ENCODE assay signal across 21 cellular contexts in genomic region chr3:149653136-149653535, GRCh38. TPM values are rescaled to one million over a fixed set of nuclear protein-coding genes. Genes with fewer than 3 reads are reported as not detected.
DNase-seq lines count a peak whose midpoint lies in the region; ATAC-seq and TF ChIP-seq lines count a peak whose summit lies in the region.
"Had no signal": no experiment of that assay in that cellular context is flagged by ENCODE, and none has a peak within 500 bp of the region (broad histone marks: within the 10 kb centered on the region; RNA-seq: fewer than 3 reads in every experiment).

No MANE protein-coding gene starts in this region.

- H3K4ac ChIP-seq in mesenchymal stem cell (ENCODE audit: low read depth in 1 of 2, low read length in 2 of 2) = no peak overlapping the region
- no peak overlapping the region for H3K4ac ChIP-seq in neuronal stem cell (ENCODE audit: low read length)

- no peak overlapping the region for H3K23ac ChIP-seq in mesenchymal stem cell (ENCODE audit: low read length in 2 of 2)
- H3K23ac ChIP-seq in neuronal stem cell (ENCODE audit: low read depth, low read length, poor library complexity) = no peak overlapping the region

- no peak overlapping the region for H3K4me3 Mint-ChIP-seq in MCF 10A (ENCODE audit: unreplicated experiment)
- H3K4me3 Mint-ChIP-seq: activated T-cell treated with anti-CD3 and anti-CD28 coated beads, Interleukin-2, amount 50 U/mL, for 72 hours; IgD-negative memory B cell; T-helper 2 cell treated with Interferon-gamma antibody and Interleukin-4, amounts not matched to agents 5 μg/mL and 100 μg/mL, for 36 hours had no signal

- no peak overlapping the region for H2BK120ac ChIP-seq in mesenchymal stem cell (ENCODE audit: low read depth, low read length)
- H2BK120ac ChIP-seq in neuronal stem cell (ENCODE audit: low read depth, low read length) = no peak overlapping the region

- H3K27me3 ChIP-seq in breast epithelium (no peaks in the 10 kb centered on the region), mesenchymal stem cell (ENCODE audit: control insufficient read depth in 1 of 2, insufficient read depth in 1 of 2, low read length in 2 of 2) (no peaks in the 10 kb centered on the region), tibial artery (no peaks in the 10 kb centered on the region), neuronal stem cell (ENCODE audit: control insufficient read depth in 3 of 3, insufficient read depth in 3 of 3, low read depth in 1 of 3, low read length in 3 of 3) (peaks cover 0 to 3% (median 0%) of the 10 kb centered on the region in 3 experiments)
- H3K27me3 ChIP-seq: body of pancreas, SJSA1 had no signal

- intact Hi-C loops in breast epithelium (cut with DNase I; ENCODE audit: low total_unique reads) = no loop called here
- intact Hi-C loops in MCF 10A (cut with micrococcal nuclease) = no loop called here
- intact Hi-C loops in tibial artery (cut with DNase I; ENCODE audit: low total_unique reads) = loop anchor here (10.0 kb wide), 1 partner anchor 268 kb away; no protein-coding TSS in a partner anchor

- BruUV-seq in MCF 10A (replicated peaks; lab: Mats Ljungman, UMichigan) = no TSS peak

- TF ChIP-seq POLR2A in breast epithelium (IDR thresholded peaks at IDR 0.05) = no peak

- no peak for TF ChIP-seq CTCF in breast epithelium (IDR thresholded peaks at IDR 0.05)
- no peak for TF ChIP-seq CTCF in MCF 10A (IDR thresholded peaks at IDR 0.05; ENCODE audit: unreplicated experiment)
- no peak for TF ChIP-seq CTCF in coronary artery (IDR thresholded peaks at IDR 0.05)
- no peak for TF ChIP-seq CTCF in tibial artery (IDR thresholded peaks at IDR 0.05)

- H3K4me3 ChIP-seq in breast epithelium (peak overlapping the region in 2 of 3 donors; percentile 78 to 89), coronary artery (peak overlapping the region; percentile 82), mesenchymal stem cell (ENCODE audit: insufficient read depth in 1 of 2, low read depth in 1 of 2, low read length in 2 of 2) (peak overlapping the region in 1 of 2 experiments; percentile 91), tibial artery (peak overlapping the region in 1 of 2 donors; percentile 76), neuronal stem cell (ENCODE audit: low read length in 2 of 2) (no peak overlapping the region)
- H3K4me3 ChIP-seq: body of pancreas, SJSA1 had no signal

- peak overlapping the region; percentile 10 for H3K4me2 ChIP-seq in mesenchymal stem cell (ENCODE audit: low read length, poor library complexity, severe bottlenecking)
- no peak overlapping the region for H3K4me2 ChIP-seq in neuronal stem cell (ENCODE audit: insufficient read depth, low read length, poor library complexity, severe bottlenecking)

- H3K79me1 ChIP-seq in mesenchymal stem cell (replicated peaks; ENCODE audit: low read length, poor library complexity, severe bottlenecking) (no peaks in the 10 kb centered on the region), neuronal stem cell (ENCODE audit: low read depth, low read length) (peaks cover 7% of the 10 kb centered on the region)

- H2AK5ac ChIP-seq in mesenchymal stem cell (ENCODE audit: low read length, severe bottlenecking) (no peak overlapping the region), neuronal stem cell (ENCODE audit: low read depth, low read length) (no peak overlapping the region)

- no CpG with 5 or more reads among the region's 1 CpG for WGBS in mesenchymal stem cell
- WGBS in neuronal stem cell (ENCODE audit: extremely low coverage in 2 of 2, insufficient read length in 2 of 2, insufficient replicate concordance in 1 of 2), 2 donors = no CpG with 5 or more reads among the region's 1 CpG

- H3K27me3 Mint-ChIP-seq in MCF 10A (ENCODE audit: insufficient read depth, unreplicated experiment) = no peaks in the 10 kb centered on the region

- H3K18ac ChIP-seq in mesenchymal stem cell (ENCODE audit: low read depth in 1 of 2, low read length in 2 of 2) (no peak overlapping the region), neuronal stem cell (ENCODE audit: low read length) (no peak overlapping the region)

- peaks cover 31% of the 10 kb centered on the region for H3K36me3 Mint-ChIP-seq in MCF 10A (ENCODE audit: insufficient read depth, unreplicated experiment)

- POLR2A ChIA-PET in MCF 10A (lab: Yijun Ruan, JAX) = interaction anchor here (0.6 to 6.4 kb wide), 6 partner anchors 32 to 82 kb away, joined by 3 to 83 read pairs (median 3); no protein-coding TSS in a partner anchor

- H2BK12ac ChIP-seq in mesenchymal stem cell (ENCODE audit: low read length in 2 of 2) (no peak overlapping the region), neuronal stem cell (ENCODE audit: low read length) (no peak overlapping the region)

- peak overlapping the region; percentile 62 to 99 for H3K27ac ChIP-seq in breast epithelium
- H3K27ac ChIP-seq in coronary artery = peak overlapping the region; percentile 32 to 43
- H3K27ac ChIP-seq in mesenchymal stem cell (ENCODE audit: low read length, poor library complexity, severe bottlenecking) = no peak overlapping the region
- H3K27ac ChIP-seq in tibial artery = peak overlapping the region; percentile 18 to 98
- H3K27ac ChIP-seq in neuronal stem cell (replicated peaks; ENCODE audit: low read length) = no peak overlapping the region

- H4K8ac ChIP-seq in mesenchymal stem cell (ENCODE audit: low read length) = no peak overlapping the region
- H4K8ac ChIP-seq in neuronal stem cell (ENCODE audit: low read depth, low read length) = no peak overlapping the region

- H3K4me1 ChIP-seq in breast epithelium (peaks cover 0 to 13% of the 10 kb centered on the region in 2 donors), mesenchymal stem cell (ENCODE audit: control insufficient read depth, insufficient read depth, low read depth, low read length) (peaks cover 3% of the 10 kb centered on the region), tibial artery (peaks cover 0 to 79% (median 48%) of the 10 kb centered on the region in 4 donors), neuronal stem cell (ENCODE audit: control insufficient read depth in 2 of 2, insufficient read depth in 1 of 2, low read depth in 1 of 2, low read length in 2 of 2) (peaks cover 4 to 6% of the 10 kb centered on the region in 2 donors)

- no peak for DNase-seq in breast epithelium (ENCODE audit: low spot score in 2 of 2)
- no peak for DNase-seq in MCF 10A (ENCODE audit: unreplicated experiment)
- no peak for DNase-seq in coronary artery (ENCODE audit: low spot score)
- no peak for DNase-seq in mesenchymal stem cell
- peak in 1 of 2 donors; percentile 42 for DNase-seq in tibial artery
- no peak for DNase-seq in neuronal stem cell (ENCODE audit: low spot score)
- DNase-seq in H4 (ENCODE audit: low spot score) = no peak
- DNase-seq: 8988T; activated naive CD4-positive, alpha-beta T cell treated with anti-CD3 and anti-CD28 coated beads, Interleukin-2, amount 50 U/mL, for 16 hours; activated T-cell treated with anti-CD3 and anti-CD28 coated beads, Interleukin-2, amount 50 U/mL, for 72 hours; body of pancreas; C1 segment of cervical spinal cord; cortex of kidney; H7; MM.1S; NCI-H1694 treated with DMSO at 0.1 percent for 48 hours; stimulated activated naive CD4-positive, alpha-beta T cell had no signal

- H3K36me3 ChIP-seq in breast epithelium (no peaks in the 10 kb centered on the region), mesenchymal stem cell (ENCODE audit: control insufficient read depth in 1 of 2, insufficient read depth in 2 of 2, low read depth in 1 of 2, low read length in 2 of 2) (peaks cover 14 to 63% of the 10 kb centered on the region in 2 experiments), tibial artery (peaks cover 0 to 6% (median 0%) of the 10 kb centered on the region in 3 donors), neuronal stem cell (replicated peaks in 1 of 2; ENCODE audit: control insufficient read depth in 2 of 2, insufficient read depth in 2 of 2, low read length in 2 of 2) (peaks cover 2 to 65% of the 10 kb centered on the region in 2 donors)

- H2AFZ ChIP-seq in mesenchymal stem cell (ENCODE audit: low read depth, low read length) (no peak overlapping the region), neuronal stem cell (ENCODE audit: low read length) (no peak overlapping the region)

- H2BK15ac ChIP-seq in mesenchymal stem cell (ENCODE audit: low read depth, poor library complexity, severe bottlenecking) (no peak overlapping the region), neuronal stem cell (ENCODE audit: low read length) (no peak overlapping the region)

- ATAC-seq in HG03457 (IDR thresholded peaks at IDR 0.05; ENCODE audit: unreplicated experiment) = no peak
- ATAC-seq: activated T-cell treated with anti-CD3 and anti-CD28 coated beads, Interleukin-2, amount 50 U/mL, for 72 hours; body of pancreas had no signal

- H3K9ac ChIP-seq in mesenchymal stem cell (ENCODE audit: low read length) = peak overlapping the region; percentile 65
- no peak overlapping the region for H3K9ac ChIP-seq in neuronal stem cell (ENCODE audit: low read depth, low read length, poor library complexity)

- H3K4me1 Mint-ChIP-seq in MCF 10A (ENCODE audit: insufficient read depth, unreplicated experiment) = peaks cover 45% of the 10 kb centered on the region

- H3K14ac ChIP-seq in mesenchymal stem cell (ENCODE audit: low read length in 2 of 2) (no peak overlapping the region), neuronal stem cell (ENCODE audit: low read length) (no peak overlapping the region)

- H4K91ac ChIP-seq in mesenchymal stem cell (ENCODE audit: low read length) (no peak overlapping the region), neuronal stem cell (ENCODE audit: low read depth, low read length, poor library complexity) (no peak overlapping the region)

- H3K27ac Mint-ChIP-seq in MCF 10A (ENCODE audit: low read depth, unreplicated experiment) = no peak overlapping the region
- H3K27ac Mint-ChIP-seq: activated T-cell treated with anti-CD3 and anti-CD28 coated beads, Interleukin-2, amount 50 U/mL, for 72 hours; IgD-negative memory B cell; T-helper 2 cell treated with Interferon-gamma antibody and Interleukin-4, amounts not matched to agents 5 μg/mL and 100 μg/mL, for 36 hours had no signal

- H2BK5ac ChIP-seq in mesenchymal stem cell (ENCODE audit: low read depth, low read length, poor library complexity, severe bottlenecking) (no peak overlapping the region), neuronal stem cell (ENCODE audit: low read length) (no peak overlapping the region)

- CTCF ChIA-PET in MCF 10A (lab: Yijun Ruan, JAX) = interaction anchor here (0.6 to 3.4 kb wide), 9 partner anchors 52 to 533 kb away, joined by 3 to 15 read pairs (median 4); no protein-coding TSS in a partner anchor

- H3K9me3 ChIP-seq in breast epithelium (no peaks in the 10 kb centered on the region), mesenchymal stem cell (ENCODE audit: control insufficient read depth, low read length) (no peaks in the 10 kb centered on the region), tibial artery (no peaks in the 10 kb centered on the region), neuronal stem cell (replicated peaks in 1 of 2; ENCODE audit: control insufficient read depth in 2 of 2, insufficient read depth in 1 of 2, low read depth in 1 of 2, low read length in 2 of 2) (peaks cover 0 to 15% of the 10 kb centered on the region in 2 donors)
- H3K9me3 ChIP-seq: body of pancreas, SJSA1 had no signal

- H3K9me3 Mint-ChIP-seq in MCF 10A (ENCODE audit: unreplicated experiment) = no peaks in the 10 kb centered on the region
- H3K9me3 Mint-ChIP-seq: IgD-negative memory B cell; T-helper 2 cell treated with Interferon-gamma antibody and Interleukin-4, amounts not matched to agents 5 μg/mL and 100 μg/mL, for 36 hours had no signal

RNA-seq across cellular contexts. Expression of gene WWTR1, which starts 4.7 kb away (rescaled TPM):
- total RNA-seq in breast epithelium = 10 to 100 TPM; 53.6 to 98.2 (median 91.4) TPM
- 52.9 and 54.9 TPM in 2 replicates for total RNA-seq in MCF 10A (2022)
- 56.1 TPM for polyA plus RNA-seq in mesenchymal stem cell (2013, experiment 1 of 2)
- 57.5 TPM for polyA plus RNA-seq in mesenchymal stem cell (2013, experiment 2 of 2)
- 13.6 TPM for polyA plus RNA-seq in neuronal stem cell (2013, experiment 1 of 2)
- polyA plus RNA-seq in neuronal stem cell (2013, experiment 2 of 2) = 14.5 TPM
- total RNA-seq in H4 (2014; rRNA removed; shearing (Covaris generic)) = 37.2 and 47.4 TPM in 2 replicates

Comparison
In these comparisons a context has a peak if more than half of its experiments do, and no peak if none do; other contexts are left out.
1. H3K27ac ChIP-seq: peak in breast epithelium (2 of 2), coronary artery (2 of 2) and tibial artery (2 of 2); none in mesenchymal stem cell (single experiment) and neuronal stem cell (single experiment).
2. H3K4me3 ChIP-seq: peak in breast epithelium (2 of 3) and coronary artery (single experiment); none in neuronal stem cell (0 of 2).